24 cellular contexts compared by ENCODE assay signal in the genomic region with DNA sequence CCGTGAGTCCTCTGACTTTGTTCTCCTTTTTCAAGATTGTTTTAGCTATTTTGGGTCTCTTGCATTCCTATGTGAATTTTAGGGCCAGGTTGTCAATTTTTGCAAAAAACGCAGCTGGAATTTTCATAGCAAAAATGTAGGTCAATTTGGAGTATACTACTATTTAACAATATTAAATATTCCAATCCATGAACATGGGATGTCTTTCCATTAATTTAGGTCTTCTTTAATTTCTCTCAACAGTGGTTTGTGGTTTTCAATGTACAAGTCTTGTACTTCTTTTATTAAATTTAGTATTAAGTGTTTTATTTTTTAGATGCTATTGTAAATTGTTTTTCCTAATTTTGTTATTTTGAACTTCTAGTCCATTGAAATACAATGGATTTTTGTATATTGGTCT. TPM values are rescaled to one million over a fixed set of nuclear protein-coding genes. Genes with fewer than 3 reads are reported as not detected.
"Had no signal": no experiment of that assay in that cellular context is flagged by ENCODE, and none has a peak within 500 bp of the region (broad histone marks: within the 10 kb centered on the region; RNA-seq: fewer than 3 reads in every experiment).

No MANE protein-coding gene starts in this region.

- H3K4me3 ChIP-seq: left lung, lower lobe of right lung, right atrium auricular region, right lobe of liver, skin epidermis, spleen, stomach, testis, thyroid gland, transverse colon, upper lobe of left lung, vagina had no signal

- DNase-seq: hypothalamus; immature natural killer cell; kidney; left colon; left lung; lower lobe of right lung; mammary epithelial cell; mesenchymal stem cell; naive thymus-derived CD8-positive, alpha-beta T cell; nucleus accumbens; right lobe of liver; spleen; stimulated activated naive B cell treated with anti-CD40 and anti-IgM and Interleukin-4, amounts not matched to agents 10 μg/mL and 1 μg/mL and 100 μg/mL, for 72 hours; stimulated activated naive CD8-positive, alpha-beta T cell treated with anti-CD3 and anti-CD28 coated beads, Interleukin-15, Interleukin-2, amounts not matched to agents 100 U/mL and 50 U/mL, for 24 hours; stomach; testis; thyroid gland; transverse colon; upper lobe of left lung had no signal

- H3K9ac ChIP-seq: parathyroid adenoma had no signal

- H3K27ac ChIP-seq: left lung, lower lobe of right lung, parathyroid adenoma, right lobe of liver, skin epidermis, spleen, stomach, testis, thyroid gland, transverse colon, upper lobe of left lung, vagina had no signal

- FAIRE-seq: kidney had no signal

- H3K27me3 ChIP-seq: right atrium auricular region, right lobe of liver, testis, thyroid gland, upper lobe of left lung, vagina had no signal

- H3K9me3 ChIP-seq: lower lobe of right lung, right atrium auricular region, right lobe of liver, testis, thyroid gland, upper lobe of left lung, vagina had no signal

- ATAC-seq: left colon; left lung; lower lobe of right lung; naive thymus-derived CD8-positive, alpha-beta T cell; right lobe of liver; stimulated activated naive B cell treated with anti-CD40 and anti-IgM and Interleukin-4, amounts not matched to agents 10 μg/mL and 1 μg/mL and 100 μg/mL, for 72 hours; stimulated activated naive CD8-positive, alpha-beta T cell treated with anti-CD3 and anti-CD28 coated beads, Interleukin-15, Interleukin-2, amounts not matched to agents 100 U/mL and 50 U/mL, for 24 hours had no signal

- H3K4me1 ChIP-seq: left lung, lower lobe of right lung, stomach, testis, thyroid gland, transverse colon, upper lobe of left lung, vagina had no signal

- H3K36me3 ChIP-seq: left lung, lower lobe of right lung, right atrium auricular region, right lobe of liver, spleen, stomach, thyroid gland, transverse colon, upper lobe of left lung, vagina had no signal

RNA-seq across cellular contexts. Expression of gene CAMK2B, which starts 9.9 kb away (rescaled TPM):
- total RNA-seq: naive thymus-derived CD8-positive, alpha-beta T cell; osteoblast had no signal
- polyA plus RNA-seq: immature natural killer cell; naive thymus-derived CD8-positive, alpha-beta T cell had no signal
